ENCODE assay signal across 1 cellular context in genomic region chr14:22897357-22897756, GRCh38.
A peak's percentile ranks its signal among the peaks of the same experiment; 100 is the strongest.
TF ChIP-seq lines count a peak whose summit lies in the region.

No MANE protein-coding gene starts in this region.

TF ChIP-seq in K562, 482 proteins besides CTCF, POLR2A, EP300 and RAD21 (continued from another document and continues in another):
- TF ChIP-seq, protein P1, sequence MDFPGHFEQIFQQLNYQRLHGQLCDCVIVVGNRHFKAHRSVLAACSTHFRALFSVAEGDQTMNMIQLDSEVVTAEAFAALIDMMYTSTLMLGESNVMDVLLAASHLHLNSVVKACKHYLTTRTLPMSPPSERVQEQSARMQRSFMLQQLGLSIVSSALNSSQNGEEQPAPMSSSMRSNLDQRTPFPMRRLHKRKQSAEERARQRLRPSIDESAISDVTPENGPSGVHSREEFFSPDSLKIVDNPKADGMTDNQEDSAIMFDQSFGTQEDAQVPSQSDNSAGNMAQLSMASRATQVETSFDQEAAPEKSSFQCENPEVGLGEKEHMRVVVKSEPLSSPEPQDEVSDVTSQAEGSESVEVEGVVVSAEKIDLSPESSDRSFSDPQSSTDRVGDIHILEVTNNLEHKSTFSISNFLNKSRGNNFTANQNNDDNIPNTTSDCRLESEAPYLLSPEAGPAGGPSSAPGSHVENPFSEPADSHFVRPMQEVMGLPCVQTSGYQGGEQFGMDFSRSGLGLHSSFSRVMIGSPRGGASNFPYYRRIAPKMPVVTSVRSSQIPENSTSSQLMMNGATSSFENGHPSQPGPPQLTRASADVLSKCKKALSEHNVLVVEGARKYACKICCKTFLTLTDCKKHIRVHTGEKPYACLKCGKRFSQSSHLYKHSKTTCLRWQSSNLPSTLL (IDR thresholded peaks at IDR 0.05): no peak
- TF ChIP-seq NBN (IDR thresholded peaks at IDR 0.05; ENCODE audit: low read depth) (no peak), TOE1 (IDR thresholded peaks at IDR 0.05; ENCODE audit: borderline replicate concordance) (no peak), TOE1 (CRISPR knock-in tag; IDR thresholded peaks at IDR 0.05; ENCODE audit: borderline replicate concordance, low read depth) (no peak), CEBPB (tag; IDR thresholded peaks at IDR 0.05) (no peak), ZC3H11A (IDR thresholded peaks at IDR 0.05; ENCODE audit: low read depth, low read length) (no peak), NRF1 (conservative IDR thresholded peaks at IDR 0.05 in 1 of 2, IDR thresholded peaks at IDR 0.05 in 1 of 2) (peak; percentile 70 to 75), CSDE1 (IDR thresholded peaks at IDR 0.05) (no peak), KAT8 (IDR thresholded peaks at IDR 0.05; ENCODE audit: low read depth) (no peak), CHAMP1 (IDR thresholded peaks at IDR 0.05) (0 out of 2 replicates have a peak, but pooled peaks have one; percentile 37), ZFP1 (CRISPR knock-in tag; IDR thresholded peaks at IDR 0.05) (no peak), BRCA1 (IDR thresholded peaks at IDR 0.05) (no peak), BRCA1 (CRISPR knock-in tag; IDR thresholded peaks at IDR 0.05) (no peak), KDM4B (IDR thresholded peaks at IDR 0.05; ENCODE audit: borderline replicate concordance in 2 of 2, low read depth in 1 of 2) (no peak), STAG1 (CRISPR knock-in tag; IDR thresholded peaks at IDR 0.05; ENCODE audit: borderline replicate concordance) (no peak), CHD2 (IDR thresholded peaks at IDR 0.05; ENCODE audit: low read depth, low read length) (no peak), RBM17 (IDR thresholded peaks at IDR 0.05; ENCODE audit: borderline replicate concordance, low read depth, low read length) (no peak), MAZ (CRISPR knock-in tag; conservative IDR thresholded peaks at IDR 0.05 in 1 of 2, IDR thresholded peaks at IDR 0.05 in 1 of 2) (no peak), ZNF311 (CRISPR knock-in tag; IDR thresholded peaks at IDR 0.05) (no peak), CREB3L1 (IDR thresholded peaks at IDR 0.05; ENCODE audit: borderline replicate concordance, low read depth) (no peak), FOXK1 (CRISPR knock-in tag; IDR thresholded peaks at IDR 0.05; ENCODE audit: borderline replicate concordance) (no peak), ZNF12 (CRISPR knock-in tag; IDR thresholded peaks at IDR 0.05) (no peak), EZH2 (IDR thresholded peaks at IDR 0.05; ENCODE audit: borderline replicate concordance, low read depth, low read length) (no peak), CHD1 (IDR thresholded peaks at IDR 0.05; ENCODE audit: low read length) (no peak), SREBF2 (CRISPR knock-in tag; IDR thresholded peaks at IDR 0.05) (no peak), MAFK (IDR thresholded peaks at IDR 0.05; ENCODE audit: low read length) (no peak), CBFA2T3 (IDR thresholded peaks at IDR 0.05) (peak; percentile 99), NR2C2 (CRISPR knock-in tag; IDR thresholded peaks at IDR 0.05) (no peak), NR2C2 (tag; IDR thresholded peaks at IDR 0.05) (no peak), ZNF41 (CRISPR knock-in tag; conservative IDR thresholded peaks at IDR 0.05) (no peak), SMC3 (conservative IDR thresholded peaks at IDR 0.05; ENCODE audit: insufficient read depth, low read depth, low read length) (no peak), RBM34 (IDR thresholded peaks at IDR 0.05; ENCODE audit: borderline replicate concordance, insufficient read depth, low read length) (no peak), NR2F6 (CRISPR knock-in tag; IDR thresholded peaks at IDR 0.05) (no peak), HOMEZ (CRISPR knock-in tag; IDR thresholded peaks at IDR 0.05) (no peak), GABPA (tag; conservative IDR thresholded peaks at IDR 0.05; ENCODE audit: low read depth) (no peak), GTF2F1 (IDR thresholded peaks at IDR 0.05; ENCODE audit: low read depth, low read length) (no peak), RBM14 (IDR thresholded peaks at IDR 0.05; ENCODE audit: borderline replicate concordance, insufficient read depth, low read depth, low read length) (no peak), THAP7 (CRISPR knock-in tag; IDR thresholded peaks at IDR 0.05) (no peak), YY1 (IDR thresholded peaks at IDR 0.05; ENCODE audit: borderline replicate concordance in 1 of 3, control insufficient read depth in 1 of 3, extremely low read depth in 1 of 3, insufficient read depth in 3 of 3, insufficient read length in 1 of 3, insufficient replicate concordance in 2 of 3, low read depth in 1 of 3, low read length in 2 of 3) (no peak), ZNF175 (CRISPR knock-in tag; IDR thresholded peaks at IDR 0.05; ENCODE audit: low read depth) (no peak), KAT7 (CRISPR knock-in tag; IDR thresholded peaks at IDR 0.05; ENCODE audit: borderline replicate concordance) (no peak), DIDO1 (tag; IDR thresholded peaks at IDR 0.05; ENCODE audit: low read depth) (no peak), ZNF280B (CRISPR knock-in tag; IDR thresholded peaks at IDR 0.05) (no peak), LARP7 (IDR thresholded peaks at IDR 0.05) (no peak), SLC30A9 (CRISPR knock-in tag; IDR thresholded peaks at IDR 0.05) (no peak), ZNF384 (IDR thresholded peaks at IDR 0.05; ENCODE audit: low read depth, low read length) (no peak), CHCHD3 (CRISPR knock-in tag; IDR thresholded peaks at IDR 0.05) (no peak), ZNF224 (CRISPR knock-in tag; IDR thresholded peaks at IDR 0.05) (no peak), ZFX (CRISPR knock-in tag; IDR thresholded peaks at IDR 0.05) (no peak), ETV5 (CRISPR knock-in tag; IDR thresholded peaks at IDR 0.05; ENCODE audit: low read depth) (no peak), OTX1 (CRISPR knock-in tag; IDR thresholded peaks at IDR 0.05) (no peak), ZNF561 (CRISPR knock-in tag; conservative IDR thresholded peaks at IDR 0.05) (no peak), ZNF76 (CRISPR knock-in tag; IDR thresholded peaks at IDR 0.05; ENCODE audit: borderline replicate concordance) (no peak)
- TF ChIP-seq, protein P2, sequence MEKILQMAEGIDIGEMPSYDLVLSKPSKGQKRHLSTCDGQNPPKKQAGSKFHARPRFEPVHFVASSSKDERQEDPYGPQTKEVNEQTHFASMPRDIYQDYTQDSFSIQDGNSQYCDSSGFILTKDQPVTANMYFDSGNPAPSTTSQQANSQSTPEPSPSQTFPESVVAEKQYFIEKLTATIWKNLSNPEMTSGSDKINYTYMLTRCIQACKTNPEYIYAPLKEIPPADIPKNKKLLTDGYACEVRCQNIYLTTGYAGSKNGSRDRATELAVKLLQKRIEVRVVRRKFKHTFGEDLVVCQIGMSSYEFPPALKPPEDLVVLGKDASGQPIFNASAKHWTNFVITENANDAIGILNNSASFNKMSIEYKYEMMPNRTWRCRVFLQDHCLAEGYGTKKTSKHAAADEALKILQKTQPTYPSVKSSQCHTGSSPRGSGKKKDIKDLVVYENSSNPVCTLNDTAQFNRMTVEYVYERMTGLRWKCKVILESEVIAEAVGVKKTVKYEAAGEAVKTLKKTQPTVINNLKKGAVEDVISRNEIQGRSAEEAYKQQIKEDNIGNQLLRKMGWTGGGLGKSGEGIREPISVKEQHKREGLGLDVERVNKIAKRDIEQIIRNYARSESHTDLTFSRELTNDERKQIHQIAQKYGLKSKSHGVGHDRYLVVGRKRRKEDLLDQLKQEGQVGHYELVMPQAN (IDR thresholded peaks at IDR 0.05; ENCODE audit: borderline replicate concordance): no peak
- TF ChIP-seq, protein P3, sequence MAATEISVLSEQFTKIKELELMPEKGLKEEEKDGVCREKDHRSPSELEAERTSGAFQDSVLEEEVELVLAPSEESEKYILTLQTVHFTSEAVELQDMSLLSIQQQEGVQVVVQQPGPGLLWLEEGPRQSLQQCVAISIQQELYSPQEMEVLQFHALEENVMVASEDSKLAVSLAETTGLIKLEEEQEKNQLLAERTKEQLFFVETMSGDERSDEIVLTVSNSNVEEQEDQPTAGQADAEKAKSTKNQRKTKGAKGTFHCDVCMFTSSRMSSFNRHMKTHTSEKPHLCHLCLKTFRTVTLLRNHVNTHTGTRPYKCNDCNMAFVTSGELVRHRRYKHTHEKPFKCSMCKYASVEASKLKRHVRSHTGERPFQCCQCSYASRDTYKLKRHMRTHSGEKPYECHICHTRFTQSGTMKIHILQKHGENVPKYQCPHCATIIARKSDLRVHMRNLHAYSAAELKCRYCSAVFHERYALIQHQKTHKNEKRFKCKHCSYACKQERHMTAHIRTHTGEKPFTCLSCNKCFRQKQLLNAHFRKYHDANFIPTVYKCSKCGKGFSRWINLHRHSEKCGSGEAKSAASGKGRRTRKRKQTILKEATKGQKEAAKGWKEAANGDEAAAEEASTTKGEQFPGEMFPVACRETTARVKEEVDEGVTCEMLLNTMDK (IDR thresholded peaks at IDR 0.05; ENCODE audit: borderline replicate concordance, insufficient read depth, low read depth, low read length, poor library complexity, severe bottlenecking): no peak
- TF ChIP-seq, protein P4, sequence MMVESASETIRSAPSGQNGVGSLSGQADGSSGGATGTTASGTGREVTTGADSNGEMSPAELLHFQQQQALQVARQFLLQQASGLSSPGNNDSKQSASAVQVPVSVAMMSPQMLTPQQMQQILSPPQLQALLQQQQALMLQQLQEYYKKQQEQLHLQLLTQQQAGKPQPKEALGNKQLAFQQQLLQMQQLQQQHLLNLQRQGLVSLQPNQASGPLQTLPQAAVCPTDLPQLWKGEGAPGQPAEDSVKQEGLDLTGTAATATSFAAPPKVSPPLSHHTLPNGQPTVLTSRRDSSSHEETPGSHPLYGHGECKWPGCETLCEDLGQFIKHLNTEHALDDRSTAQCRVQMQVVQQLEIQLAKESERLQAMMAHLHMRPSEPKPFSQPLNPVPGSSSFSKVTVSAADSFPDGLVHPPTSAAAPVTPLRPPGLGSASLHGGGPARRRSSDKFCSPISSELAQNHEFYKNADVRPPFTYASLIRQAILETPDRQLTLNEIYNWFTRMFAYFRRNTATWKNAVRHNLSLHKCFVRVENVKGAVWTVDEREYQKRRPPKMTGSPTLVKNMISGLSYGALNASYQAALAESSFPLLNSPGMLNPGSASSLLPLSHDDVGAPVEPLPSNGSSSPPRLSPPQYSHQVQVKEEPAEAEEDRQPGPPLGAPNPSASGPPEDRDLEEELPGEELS (CRISPR knock-in tag; IDR thresholded peaks at IDR 0.05; ENCODE audit: borderline replicate concordance): no peak
